3 cellular contexts compared by ENCODE assay signal in the genomic region with DNA sequence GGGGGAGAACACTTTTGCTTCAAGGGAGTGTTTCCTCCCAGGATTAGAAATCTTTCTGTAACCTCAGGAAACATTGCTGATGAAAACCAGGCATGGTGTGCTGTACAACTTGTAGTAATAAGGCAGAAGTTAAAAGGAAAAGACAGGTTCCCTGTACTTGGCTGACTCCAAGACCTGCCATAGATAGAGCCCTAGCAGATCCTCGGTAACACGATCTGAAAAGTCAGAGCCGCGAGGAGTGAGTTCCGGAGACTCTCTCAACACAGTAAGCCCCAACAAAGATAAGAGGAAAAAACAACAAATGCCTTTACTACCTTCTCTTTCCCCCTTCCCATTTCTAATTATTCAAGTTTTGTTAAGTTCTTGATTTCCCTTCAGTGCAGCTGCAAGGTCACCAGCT. TPM values are rescaled to one million over a fixed set of nuclear protein-coding genes. Genes with fewer than 3 reads are reported as not detected.
"Had no signal": no experiment of that assay in that cellular context is flagged by ENCODE, and none has a peak within 500 bp of the region (broad histone marks: within the 10 kb centered on the region; RNA-seq: fewer than 3 reads in every experiment).

No MANE protein-coding gene starts in this region.

RNA-seq across cellular contexts. Expression of gene RNU1-4, which starts 7.3 kb away (rescaled TPM):
- total RNA-seq: HT1080 had no signal
- polyA plus RNA-seq: IgD-negative memory B cell, IMR-90 had no signal
